Comparison of ENCODE assay signal across 1 cellular context in the genomic region with DNA sequence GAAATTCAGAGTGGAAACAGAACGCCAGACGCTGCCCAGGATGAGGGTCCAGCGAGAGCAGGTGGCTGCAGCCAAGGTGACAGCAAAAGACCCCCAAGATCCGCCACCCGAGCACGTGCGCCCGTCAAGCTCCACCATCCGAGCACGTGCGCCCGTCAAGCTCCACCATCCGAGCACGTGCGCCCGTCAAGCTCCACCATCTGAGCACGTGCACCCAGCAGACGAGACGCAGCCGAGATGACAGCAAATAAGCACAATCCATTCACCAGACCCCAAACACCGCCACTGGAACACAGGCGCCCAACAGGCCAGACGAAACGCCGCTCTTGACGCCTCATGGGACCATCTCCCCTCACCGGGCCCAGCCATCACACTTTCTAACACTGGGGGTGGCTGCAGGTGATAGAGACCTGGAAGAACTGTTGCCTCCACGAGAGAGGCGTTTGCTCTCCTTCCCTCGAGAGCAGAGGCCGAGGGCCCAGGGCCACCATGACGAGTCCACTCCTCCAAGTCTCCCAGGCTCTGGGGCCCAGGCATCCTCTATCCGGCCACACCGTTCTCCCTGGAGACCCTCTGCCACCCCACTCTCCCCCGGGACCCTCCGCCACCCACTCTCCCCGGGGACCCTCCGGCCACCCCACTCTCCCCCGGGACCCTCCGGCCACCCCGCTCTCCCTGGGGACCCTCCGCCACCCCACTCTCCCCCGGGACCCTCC.
TF ChIP-seq lines count a peak whose summit lies in the region.

No MANE protein-coding gene starts in this region.

TF ChIP-seq in K562, 482 proteins besides CTCF, POLR2A, EP300 and RAD21 (continued from another document):
- TF ChIP-seq, protein P1, sequence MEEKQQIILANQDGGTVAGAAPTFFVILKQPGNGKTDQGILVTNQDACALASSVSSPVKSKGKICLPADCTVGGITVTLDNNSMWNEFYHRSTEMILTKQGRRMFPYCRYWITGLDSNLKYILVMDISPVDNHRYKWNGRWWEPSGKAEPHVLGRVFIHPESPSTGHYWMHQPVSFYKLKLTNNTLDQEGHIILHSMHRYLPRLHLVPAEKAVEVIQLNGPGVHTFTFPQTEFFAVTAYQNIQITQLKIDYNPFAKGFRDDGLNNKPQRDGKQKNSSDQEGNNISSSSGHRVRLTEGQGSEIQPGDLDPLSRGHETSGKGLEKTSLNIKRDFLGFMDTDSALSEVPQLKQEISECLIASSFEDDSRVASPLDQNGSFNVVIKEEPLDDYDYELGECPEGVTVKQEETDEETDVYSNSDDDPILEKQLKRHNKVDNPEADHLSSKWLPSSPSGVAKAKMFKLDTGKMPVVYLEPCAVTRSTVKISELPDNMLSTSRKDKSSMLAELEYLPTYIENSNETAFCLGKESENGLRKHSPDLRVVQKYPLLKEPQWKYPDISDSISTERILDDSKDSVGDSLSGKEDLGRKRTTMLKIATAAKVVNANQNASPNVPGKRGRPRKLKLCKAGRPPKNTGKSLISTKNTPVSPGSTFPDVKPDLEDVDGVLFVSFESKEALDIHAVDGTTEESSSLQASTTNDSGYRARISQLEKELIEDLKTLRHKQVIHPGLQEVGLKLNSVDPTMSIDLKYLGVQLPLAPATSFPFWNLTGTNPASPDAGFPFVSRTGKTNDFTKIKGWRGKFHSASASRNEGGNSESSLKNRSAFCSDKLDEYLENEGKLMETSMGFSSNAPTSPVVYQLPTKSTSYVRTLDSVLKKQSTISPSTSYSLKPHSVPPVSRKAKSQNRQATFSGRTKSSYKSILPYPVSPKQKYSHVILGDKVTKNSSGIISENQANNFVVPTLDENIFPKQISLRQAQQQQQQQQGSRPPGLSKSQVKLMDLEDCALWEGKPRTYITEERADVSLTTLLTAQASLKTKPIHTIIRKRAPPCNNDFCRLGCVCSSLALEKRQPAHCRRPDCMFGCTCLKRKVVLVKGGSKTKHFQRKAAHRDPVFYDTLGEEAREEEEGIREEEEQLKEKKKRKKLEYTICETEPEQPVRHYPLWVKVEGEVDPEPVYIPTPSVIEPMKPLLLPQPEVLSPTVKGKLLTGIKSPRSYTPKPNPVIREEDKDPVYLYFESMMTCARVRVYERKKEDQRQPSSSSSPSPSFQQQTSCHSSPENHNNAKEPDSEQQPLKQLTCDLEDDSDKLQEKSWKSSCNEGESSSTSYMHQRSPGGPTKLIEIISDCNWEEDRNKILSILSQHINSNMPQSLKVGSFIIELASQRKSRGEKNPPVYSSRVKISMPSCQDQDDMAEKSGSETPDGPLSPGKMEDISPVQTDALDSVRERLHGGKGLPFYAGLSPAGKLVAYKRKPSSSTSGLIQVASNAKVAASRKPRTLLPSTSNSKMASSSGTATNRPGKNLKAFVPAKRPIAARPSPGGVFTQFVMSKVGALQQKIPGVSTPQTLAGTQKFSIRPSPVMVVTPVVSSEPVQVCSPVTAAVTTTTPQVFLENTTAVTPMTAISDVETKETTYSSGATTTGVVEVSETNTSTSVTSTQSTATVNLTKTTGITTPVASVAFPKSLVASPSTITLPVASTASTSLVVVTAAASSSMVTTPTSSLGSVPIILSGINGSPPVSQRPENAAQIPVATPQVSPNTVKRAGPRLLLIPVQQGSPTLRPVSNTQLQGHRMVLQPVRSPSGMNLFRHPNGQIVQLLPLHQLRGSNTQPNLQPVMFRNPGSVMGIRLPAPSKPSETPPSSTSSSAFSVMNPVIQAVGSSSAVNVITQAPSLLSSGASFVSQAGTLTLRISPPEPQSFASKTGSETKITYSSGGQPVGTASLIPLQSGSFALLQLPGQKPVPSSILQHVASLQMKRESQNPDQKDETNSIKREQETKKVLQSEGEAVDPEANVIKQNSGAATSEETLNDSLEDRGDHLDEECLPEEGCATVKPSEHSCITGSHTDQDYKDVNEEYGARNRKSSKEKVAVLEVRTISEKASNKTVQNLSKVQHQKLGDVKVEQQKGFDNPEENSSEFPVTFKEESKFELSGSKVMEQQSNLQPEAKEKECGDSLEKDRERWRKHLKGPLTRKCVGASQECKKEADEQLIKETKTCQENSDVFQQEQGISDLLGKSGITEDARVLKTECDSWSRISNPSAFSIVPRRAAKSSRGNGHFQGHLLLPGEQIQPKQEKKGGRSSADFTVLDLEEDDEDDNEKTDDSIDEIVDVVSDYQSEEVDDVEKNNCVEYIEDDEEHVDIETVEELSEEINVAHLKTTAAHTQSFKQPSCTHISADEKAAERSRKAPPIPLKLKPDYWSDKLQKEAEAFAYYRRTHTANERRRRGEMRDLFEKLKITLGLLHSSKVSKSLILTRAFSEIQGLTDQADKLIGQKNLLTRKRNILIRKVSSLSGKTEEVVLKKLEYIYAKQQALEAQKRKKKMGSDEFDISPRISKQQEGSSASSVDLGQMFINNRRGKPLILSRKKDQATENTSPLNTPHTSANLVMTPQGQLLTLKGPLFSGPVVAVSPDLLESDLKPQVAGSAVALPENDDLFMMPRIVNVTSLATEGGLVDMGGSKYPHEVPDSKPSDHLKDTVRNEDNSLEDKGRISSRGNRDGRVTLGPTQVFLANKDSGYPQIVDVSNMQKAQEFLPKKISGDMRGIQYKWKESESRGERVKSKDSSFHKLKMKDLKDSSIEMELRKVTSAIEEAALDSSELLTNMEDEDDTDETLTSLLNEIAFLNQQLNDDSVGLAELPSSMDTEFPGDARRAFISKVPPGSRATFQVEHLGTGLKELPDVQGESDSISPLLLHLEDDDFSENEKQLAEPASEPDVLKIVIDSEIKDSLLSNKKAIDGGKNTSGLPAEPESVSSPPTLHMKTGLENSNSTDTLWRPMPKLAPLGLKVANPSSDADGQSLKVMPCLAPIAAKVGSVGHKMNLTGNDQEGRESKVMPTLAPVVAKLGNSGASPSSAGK (IDR thresholded peaks at IDR 0.05): peak; percentile 86
- TF ChIP-seq, protein P2, sequence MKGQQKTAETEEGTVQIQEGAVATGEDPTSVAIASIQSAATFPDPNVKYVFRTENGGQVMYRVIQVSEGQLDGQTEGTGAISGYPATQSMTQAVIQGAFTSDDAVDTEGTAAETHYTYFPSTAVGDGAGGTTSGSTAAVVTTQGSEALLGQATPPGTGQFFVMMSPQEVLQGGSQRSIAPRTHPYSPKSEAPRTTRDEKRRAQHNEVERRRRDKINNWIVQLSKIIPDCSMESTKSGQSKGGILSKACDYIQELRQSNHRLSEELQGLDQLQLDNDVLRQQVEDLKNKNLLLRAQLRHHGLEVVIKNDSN (CRISPR knock-in tag; IDR thresholded peaks at IDR 0.05): peak; percentile 42; the same call in 1 of the 2 replicates
- TF ChIP-seq, protein P3, sequence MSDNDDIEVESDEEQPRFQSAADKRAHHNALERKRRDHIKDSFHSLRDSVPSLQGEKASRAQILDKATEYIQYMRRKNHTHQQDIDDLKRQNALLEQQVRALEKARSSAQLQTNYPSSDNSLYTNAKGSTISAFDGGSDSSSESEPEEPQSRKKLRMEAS (CRISPR knock-in tag; IDR thresholded peaks at IDR 0.05): peak; percentile 86
- TF ChIP-seq, protein P4, sequence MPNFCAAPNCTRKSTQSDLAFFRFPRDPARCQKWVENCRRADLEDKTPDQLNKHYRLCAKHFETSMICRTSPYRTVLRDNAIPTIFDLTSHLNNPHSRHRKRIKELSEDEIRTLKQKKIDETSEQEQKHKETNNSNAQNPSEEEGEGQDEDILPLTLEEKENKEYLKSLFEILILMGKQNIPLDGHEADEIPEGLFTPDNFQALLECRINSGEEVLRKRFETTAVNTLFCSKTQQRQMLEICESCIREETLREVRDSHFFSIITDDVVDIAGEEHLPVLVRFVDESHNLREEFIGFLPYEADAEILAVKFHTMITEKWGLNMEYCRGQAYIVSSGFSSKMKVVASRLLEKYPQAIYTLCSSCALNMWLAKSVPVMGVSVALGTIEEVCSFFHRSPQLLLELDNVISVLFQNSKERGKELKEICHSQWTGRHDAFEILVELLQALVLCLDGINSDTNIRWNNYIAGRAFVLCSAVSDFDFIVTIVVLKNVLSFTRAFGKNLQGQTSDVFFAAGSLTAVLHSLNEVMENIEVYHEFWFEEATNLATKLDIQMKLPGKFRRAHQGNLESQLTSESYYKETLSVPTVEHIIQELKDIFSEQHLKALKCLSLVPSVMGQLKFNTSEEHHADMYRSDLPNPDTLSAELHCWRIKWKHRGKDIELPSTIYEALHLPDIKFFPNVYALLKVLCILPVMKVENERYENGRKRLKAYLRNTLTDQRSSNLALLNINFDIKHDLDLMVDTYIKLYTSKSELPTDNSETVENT (CRISPR knock-in tag; IDR thresholded peaks at IDR 0.05): no peak
- no peak for TF ChIP-seq CCNT2 (IDR thresholded peaks at IDR 0.05; ENCODE audit: borderline replicate concordance, extremely low read depth, insufficient read length, low read depth, low read length)
- TF ChIP-seq, protein P5, sequence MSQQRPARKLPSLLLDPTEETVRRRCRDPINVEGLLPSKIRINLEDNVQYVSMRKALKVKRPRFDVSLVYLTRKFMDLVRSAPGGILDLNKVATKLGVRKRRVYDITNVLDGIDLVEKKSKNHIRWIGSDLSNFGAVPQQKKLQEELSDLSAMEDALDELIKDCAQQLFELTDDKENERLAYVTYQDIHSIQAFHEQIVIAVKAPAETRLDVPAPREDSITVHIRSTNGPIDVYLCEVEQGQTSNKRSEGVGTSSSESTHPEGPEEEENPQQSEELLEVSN (IDR thresholded peaks at IDR 0.05; ENCODE audit: borderline replicate concordance in 1 of 2, extremely low read depth in 1 of 2, insufficient read depth in 1 of 2, insufficient read length in 1 of 2, low read depth in 1 of 2, low read length in 1 of 2, poor library complexity in 1 of 2, severe bottlenecking in 1 of 2): peak; percentile 43 to 53
- no peak for TF ChIP-seq STAT5A (IDR thresholded peaks at IDR 0.05; ENCODE audit: borderline replicate concordance, low read length)
- TF ChIP-seq BHLHE40 (IDR thresholded peaks at IDR 0.05; ENCODE audit: low read length): peak; percentile 43
- no peak for TF ChIP-seq TEAD4 (IDR thresholded peaks at IDR 0.05; ENCODE audit: low read length)
- TF ChIP-seq TEAD4 (CRISPR knock-in tag; IDR thresholded peaks at IDR 0.05; ENCODE audit: borderline replicate concordance): peak; percentile 56; the same call in 1 of the 2 replicates
